In the genomic region with DNA sequence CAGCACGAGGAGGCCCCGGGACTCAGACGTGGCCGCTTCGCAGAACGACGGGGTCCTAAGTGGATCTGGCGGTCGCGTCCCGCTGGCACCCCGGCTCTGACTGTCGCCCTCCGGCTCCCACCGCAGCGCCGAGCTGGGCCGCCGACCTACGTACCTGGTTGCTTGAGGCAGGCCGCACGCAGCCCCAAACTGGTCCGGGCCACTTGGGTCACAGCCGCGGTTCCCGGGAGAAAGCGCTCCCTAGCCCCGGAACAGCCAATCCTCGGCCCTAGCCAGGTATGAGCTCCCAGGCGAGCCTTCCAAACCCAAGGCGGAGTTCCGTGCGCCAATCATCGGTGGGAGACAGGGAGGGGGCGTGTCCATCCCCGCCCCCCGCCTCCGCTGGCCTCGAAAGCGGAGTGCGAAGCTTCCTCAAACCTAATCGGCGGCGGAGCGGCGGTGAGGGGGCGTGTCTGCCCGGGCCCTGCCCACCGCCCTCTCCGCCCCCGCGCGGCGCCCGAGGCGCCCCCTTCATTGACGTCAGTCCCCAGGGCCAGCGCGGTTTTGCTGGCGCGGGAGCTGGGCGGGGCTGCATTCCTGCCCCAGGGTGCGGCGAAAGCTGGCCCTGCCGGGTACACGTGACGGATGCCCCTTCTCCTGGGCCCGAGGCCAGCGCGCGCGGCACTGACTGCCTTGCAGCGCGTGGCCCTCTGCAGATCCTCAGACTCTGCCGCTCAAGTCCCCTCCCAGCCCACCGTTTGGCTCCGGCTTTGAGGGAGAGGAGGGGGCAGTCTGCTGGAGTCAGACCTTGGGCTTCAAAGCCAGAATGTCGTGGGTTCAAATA, we compare ENCODE assay signal across 1 cellular context.
A peak's percentile ranks its signal among the peaks of the same experiment; 100 is the strongest.
TF ChIP-seq lines count a peak whose summit lies in the region.

A gene with protein sequence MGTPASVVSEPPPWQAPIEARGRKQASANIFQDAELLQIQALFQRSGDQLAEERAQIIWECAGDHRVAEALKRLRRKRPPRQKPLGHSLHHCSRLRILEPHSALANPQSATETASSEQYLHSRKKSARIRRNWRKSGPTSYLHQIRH (minus strand): TSS at position 280 of the 823 bp plus-strand sequence. CDS start 7,336 bp downstream, outside the sequence.

TF ChIP-seq in HEK293, 187 proteins besides CTCF, POLR2A, EP300 and RAD21 (continued from another document and continues in another):
- TF ChIP-seq, protein P1, sequence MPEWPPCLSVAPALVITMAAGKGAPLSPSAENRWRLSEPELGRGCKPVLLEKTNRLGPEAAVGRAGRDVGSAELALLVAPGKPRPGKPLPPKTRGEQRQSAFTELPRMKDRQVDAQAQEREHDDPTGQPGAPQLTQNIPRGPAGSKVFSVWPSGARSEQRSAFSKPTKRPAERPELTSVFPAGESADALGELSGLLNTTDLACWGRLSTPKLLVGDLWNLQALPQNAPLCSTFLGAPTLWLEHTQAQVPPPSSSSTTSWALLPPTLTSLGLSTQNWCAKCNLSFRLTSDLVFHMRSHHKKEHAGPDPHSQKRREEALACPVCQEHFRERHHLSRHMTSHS (tag by site-specific recombination; IDR thresholded peaks at IDR 0.05), result no peak
- TF ChIP-seq ZNF549 (tag by site-specific recombination; IDR thresholded peaks at IDR 0.05), result no peak
- TF ChIP-seq, protein P2, sequence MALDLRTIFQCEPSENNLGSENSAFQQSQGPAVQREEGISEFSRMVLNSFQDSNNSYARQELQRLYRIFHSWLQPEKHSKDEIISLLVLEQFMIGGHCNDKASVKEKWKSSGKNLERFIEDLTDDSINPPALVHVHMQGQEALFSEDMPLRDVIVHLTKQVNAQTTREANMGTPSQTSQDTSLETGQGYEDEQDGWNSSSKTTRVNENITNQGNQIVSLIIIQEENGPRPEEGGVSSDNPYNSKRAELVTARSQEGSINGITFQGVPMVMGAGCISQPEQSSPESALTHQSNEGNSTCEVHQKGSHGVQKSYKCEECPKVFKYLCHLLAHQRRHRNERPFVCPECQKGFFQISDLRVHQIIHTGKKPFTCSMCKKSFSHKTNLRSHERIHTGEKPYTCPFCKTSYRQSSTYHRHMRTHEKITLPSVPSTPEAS (tag by site-specific recombination; IDR thresholded peaks at IDR 0.05), result no peak
- peak; percentile 94 for TF ChIP-seq SP7 (tag by site-specific recombination; IDR thresholded peaks at IDR 0.05)
- peak; percentile 91 for TF ChIP-seq ZNF561 (tag by site-specific recombination; IDR thresholded peaks at IDR 0.05; ENCODE audit: borderline replicate concordance)
- TF ChIP-seq, protein P3, sequence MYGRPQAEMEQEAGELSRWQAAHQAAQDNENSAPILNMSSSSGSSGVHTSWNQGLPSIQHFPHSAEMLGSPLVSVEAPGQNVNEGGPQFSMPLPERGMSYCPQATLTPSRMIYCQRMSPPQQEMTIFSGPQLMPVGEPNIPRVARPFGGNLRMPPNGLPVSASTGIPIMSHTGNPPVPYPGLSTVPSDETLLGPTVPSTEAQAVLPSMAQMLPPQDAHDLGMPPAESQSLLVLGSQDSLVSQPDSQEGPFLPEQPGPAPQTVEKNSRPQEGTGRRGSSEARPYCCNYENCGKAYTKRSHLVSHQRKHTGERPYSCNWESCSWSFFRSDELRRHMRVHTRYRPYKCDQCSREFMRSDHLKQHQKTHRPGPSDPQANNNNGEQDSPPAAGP (tag by site-specific recombination; IDR thresholded peaks at IDR 0.05), result peak; percentile 97
- TF ChIP-seq GLIS2 (tag by site-specific recombination; IDR thresholded peaks at IDR 0.05), result peak; percentile 84
- TF ChIP-seq RBAK (tag by site-specific recombination; IDR thresholded peaks at IDR 0.05), result no peak
- no peak for TF ChIP-seq YY1 (tag by site-specific recombination; IDR thresholded peaks at IDR 0.05)
- no peak for TF ChIP-seq ZNF175 (tag by site-specific recombination; IDR thresholded peaks at IDR 0.05)
- no peak; the same call in 1 of the 2 replicates for TF ChIP-seq ZNF146 (tag by site-specific recombination; IDR thresholded peaks at IDR 0.05)
- TF ChIP-seq ZNF335 (tag by site-specific recombination; conservative IDR thresholded peaks at IDR 0.05), result peak; percentile 94
- TF ChIP-seq ZNF341 (tag by site-specific recombination; IDR thresholded peaks at IDR 0.05; ENCODE audit: low read depth), result peak; percentile 97
- peak; percentile 55 for TF ChIP-seq ZNF324 (tag by site-specific recombination; IDR thresholded peaks at IDR 0.05)
- peak; percentile 93 for TF ChIP-seq BCL11A (tag by site-specific recombination; IDR thresholded peaks at IDR 0.05; ENCODE audit: low read depth)
- TF ChIP-seq ZNF433 (tag by site-specific recombination; IDR thresholded peaks at IDR 0.05; ENCODE audit: low read depth), result no peak
- TF ChIP-seq, protein P4, sequence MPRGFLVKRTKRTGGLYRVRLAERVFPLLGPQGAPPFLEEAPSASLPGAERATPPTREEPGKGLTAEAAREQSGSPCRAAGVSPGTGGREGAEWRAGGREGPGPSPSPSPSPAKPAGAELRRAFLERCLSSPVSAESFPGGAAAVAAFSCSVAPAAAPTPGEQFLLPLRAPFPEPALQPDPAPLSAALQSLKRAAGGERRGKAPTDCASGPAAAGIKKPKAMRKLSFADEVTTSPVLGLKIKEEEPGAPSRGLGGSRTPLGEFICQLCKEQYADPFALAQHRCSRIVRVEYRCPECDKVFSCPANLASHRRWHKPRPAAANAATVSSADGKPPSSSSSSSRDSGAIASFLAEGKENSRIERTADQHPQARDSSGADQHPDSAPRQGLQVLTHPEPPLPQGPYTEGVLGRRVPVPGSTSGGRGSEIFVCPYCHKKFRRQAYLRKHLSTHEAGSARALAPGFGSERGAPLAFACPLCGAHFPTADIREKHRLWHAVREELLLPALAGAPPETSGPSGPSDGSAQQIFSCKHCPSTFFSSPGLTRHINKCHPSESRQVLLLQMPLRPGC (tag by site-specific recombination; IDR thresholded peaks at IDR 0.05), result peak; percentile 95
- peak; percentile 76 for TF ChIP-seq ZSCAN30 (tag by site-specific recombination; IDR thresholded peaks at IDR 0.05)
- peak; percentile 100 for TF ChIP-seq KLF10 (tag by site-specific recombination; IDR thresholded peaks at IDR 0.05)
- peak; percentile 99 for TF ChIP-seq ZBTB20 (tag by site-specific recombination; IDR thresholded peaks at IDR 0.05)
- TF ChIP-seq ZNF791 (tag by site-specific recombination; IDR thresholded peaks at IDR 0.05), result no peak
- TF ChIP-seq ZNF596 (tag by site-specific recombination; IDR thresholded peaks at IDR 0.05), result peak; percentile 57
- peak; percentile 64 for TF ChIP-seq ZNF2 (tag by site-specific recombination; IDR thresholded peaks at IDR 0.05)
- TF ChIP-seq, protein P5, sequence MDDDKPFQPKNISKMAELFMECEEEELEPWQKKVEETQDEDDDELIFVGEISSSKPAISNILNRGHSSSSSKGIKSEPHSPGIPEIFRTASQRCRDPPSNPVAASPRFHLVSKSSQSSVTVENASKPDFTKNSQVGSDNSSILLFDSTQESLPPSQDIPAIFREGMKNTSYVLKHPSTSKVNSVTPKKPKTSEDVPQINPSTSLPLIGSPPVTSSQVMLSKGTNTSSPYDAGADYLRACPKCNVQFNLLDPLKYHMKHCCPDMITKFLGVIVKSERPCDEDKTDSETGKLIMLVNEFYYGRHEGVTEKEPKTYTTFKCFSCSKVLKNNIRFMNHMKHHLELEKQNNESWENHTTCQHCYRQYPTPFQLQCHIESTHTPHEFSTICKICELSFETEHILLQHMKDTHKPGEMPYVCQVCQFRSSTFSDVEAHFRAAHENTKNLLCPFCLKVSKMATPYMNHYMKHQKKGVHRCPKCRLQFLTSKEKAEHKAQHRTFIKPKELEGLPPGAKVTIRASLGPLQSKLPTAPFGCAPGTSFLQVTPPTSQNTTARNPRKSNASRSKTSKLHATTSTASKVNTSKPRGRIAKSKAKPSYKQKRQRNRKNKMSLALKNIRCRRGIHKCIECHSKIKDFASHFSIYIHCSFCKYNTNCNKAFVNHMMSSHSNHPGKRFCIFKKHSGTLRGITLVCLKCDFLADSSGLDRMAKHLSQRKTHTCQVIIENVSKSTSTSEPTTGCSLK (tag by site-specific recombination; IDR thresholded peaks at IDR 0.05), result no peak
- no peak for TF ChIP-seq ZNF114 (tag by site-specific recombination; IDR thresholded peaks at IDR 0.05)
- no peak for TF ChIP-seq SCRT1 (tag by site-specific recombination; IDR thresholded peaks at IDR 0.05; ENCODE audit: borderline replicate concordance)
- TF ChIP-seq, protein P6, sequence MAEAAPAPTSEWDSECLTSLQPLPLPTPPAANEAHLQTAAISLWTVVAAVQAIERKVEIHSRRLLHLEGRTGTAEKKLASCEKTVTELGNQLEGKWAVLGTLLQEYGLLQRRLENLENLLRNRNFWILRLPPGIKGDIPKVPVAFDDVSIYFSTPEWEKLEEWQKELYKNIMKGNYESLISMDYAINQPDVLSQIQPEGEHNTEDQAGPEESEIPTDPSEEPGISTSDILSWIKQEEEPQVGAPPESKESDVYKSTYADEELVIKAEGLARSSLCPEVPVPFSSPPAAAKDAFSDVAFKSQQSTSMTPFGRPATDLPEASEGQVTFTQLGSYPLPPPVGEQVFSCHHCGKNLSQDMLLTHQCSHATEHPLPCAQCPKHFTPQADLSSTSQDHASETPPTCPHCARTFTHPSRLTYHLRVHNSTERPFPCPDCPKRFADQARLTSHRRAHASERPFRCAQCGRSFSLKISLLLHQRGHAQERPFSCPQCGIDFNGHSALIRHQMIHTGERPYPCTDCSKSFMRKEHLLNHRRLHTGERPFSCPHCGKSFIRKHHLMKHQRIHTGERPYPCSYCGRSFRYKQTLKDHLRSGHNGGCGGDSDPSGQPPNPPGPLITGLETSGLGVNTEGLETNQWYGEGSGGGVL (tag by site-specific recombination; IDR thresholded peaks at IDR 0.05), result peak; percentile 80
- TF ChIP-seq KLF7 (tag by site-specific recombination; IDR thresholded peaks at IDR 0.05; ENCODE audit: borderline replicate concordance), result peak; percentile 97
- TF ChIP-seq ZBTB7A (tag by site-specific recombination; IDR thresholded peaks at IDR 0.05; ENCODE audit: low read depth), result 0 out of 2 replicates have a peak, but pooled peaks have one; percentile 32
- peak; percentile 96 for TF ChIP-seq ZEB2 (tag by site-specific recombination; IDR thresholded peaks at IDR 0.05)
- peak; percentile 43; the same call in 1 of the 2 replicates for TF ChIP-seq FEZF1 (tag by site-specific recombination; IDR thresholded peaks at IDR 0.05)
- TF ChIP-seq, protein P7, sequence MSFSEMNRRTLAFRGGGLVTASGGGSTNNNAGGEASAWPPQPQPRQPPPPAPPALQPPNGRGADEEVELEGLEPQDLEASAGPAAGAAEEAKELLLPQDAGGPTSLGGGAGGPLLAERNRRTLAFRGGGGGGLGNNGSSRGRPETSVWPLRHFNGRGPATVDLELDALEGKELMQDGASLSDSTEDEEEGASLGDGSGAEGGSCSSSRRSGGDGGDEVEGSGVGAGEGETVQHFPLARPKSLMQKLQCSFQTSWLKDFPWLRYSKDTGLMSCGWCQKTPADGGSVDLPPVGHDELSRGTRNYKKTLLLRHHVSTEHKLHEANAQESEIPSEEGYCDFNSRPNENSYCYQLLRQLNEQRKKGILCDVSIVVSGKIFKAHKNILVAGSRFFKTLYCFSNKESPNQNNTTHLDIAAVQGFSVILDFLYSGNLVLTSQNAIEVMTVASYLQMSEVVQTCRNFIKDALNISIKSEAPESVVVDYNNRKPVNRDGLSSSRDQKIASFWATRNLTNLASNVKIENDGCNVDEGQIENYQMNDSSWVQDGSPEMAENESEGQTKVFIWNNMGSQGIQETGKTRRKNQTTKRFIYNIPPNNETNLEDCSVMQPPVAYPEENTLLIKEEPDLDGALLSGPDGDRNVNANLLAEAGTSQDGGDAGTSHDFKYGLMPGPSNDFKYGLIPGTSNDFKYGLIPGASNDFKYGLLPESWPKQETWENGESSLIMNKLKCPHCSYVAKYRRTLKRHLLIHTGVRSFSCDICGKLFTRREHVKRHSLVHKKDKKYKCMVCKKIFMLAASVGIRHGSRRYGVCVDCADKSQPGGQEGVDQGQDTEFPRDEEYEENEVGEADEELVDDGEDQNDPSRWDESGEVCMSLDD (tag by site-specific recombination; IDR thresholded peaks at IDR 0.05), result peak; percentile 66
- peak; percentile 96 for TF ChIP-seq ZBTB8A (tag by site-specific recombination; IDR thresholded peaks at IDR 0.05)
- TF ChIP-seq, protein P8, sequence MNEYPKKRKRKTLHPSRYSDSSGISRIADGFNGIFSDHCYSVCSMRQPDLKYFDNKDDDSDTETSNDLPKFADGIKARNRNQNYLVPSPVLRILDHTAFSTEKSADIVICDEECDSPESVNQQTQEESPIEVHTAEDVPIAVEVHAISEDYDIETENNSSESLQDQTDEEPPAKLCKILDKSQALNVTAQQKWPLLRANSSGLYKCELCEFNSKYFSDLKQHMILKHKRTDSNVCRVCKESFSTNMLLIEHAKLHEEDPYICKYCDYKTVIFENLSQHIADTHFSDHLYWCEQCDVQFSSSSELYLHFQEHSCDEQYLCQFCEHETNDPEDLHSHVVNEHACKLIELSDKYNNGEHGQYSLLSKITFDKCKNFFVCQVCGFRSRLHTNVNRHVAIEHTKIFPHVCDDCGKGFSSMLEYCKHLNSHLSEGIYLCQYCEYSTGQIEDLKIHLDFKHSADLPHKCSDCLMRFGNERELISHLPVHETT (tag by site-specific recombination; IDR thresholded peaks at IDR 0.05), result peak; percentile 48; the same call in 1 of the 2 replicates
- TF ChIP-seq ZNF747 (tag by site-specific recombination; IDR thresholded peaks at IDR 0.05), result no peak
- peak; percentile 76 for TF ChIP-seq ZNF24 (tag by site-specific recombination; IDR thresholded peaks at IDR 0.05)
- peak; percentile 97 for TF ChIP-seq EGR2 (tag by site-specific recombination; IDR thresholded peaks at IDR 0.05; ENCODE audit: low read depth)
- TF ChIP-seq KLF8 (tag by site-specific recombination; IDR thresholded peaks at IDR 0.05), result peak; percentile 100
- TF ChIP-seq ZNF571 (tag by site-specific recombination; IDR thresholded peaks at IDR 0.05), result no peak
- TF ChIP-seq, protein P9, sequence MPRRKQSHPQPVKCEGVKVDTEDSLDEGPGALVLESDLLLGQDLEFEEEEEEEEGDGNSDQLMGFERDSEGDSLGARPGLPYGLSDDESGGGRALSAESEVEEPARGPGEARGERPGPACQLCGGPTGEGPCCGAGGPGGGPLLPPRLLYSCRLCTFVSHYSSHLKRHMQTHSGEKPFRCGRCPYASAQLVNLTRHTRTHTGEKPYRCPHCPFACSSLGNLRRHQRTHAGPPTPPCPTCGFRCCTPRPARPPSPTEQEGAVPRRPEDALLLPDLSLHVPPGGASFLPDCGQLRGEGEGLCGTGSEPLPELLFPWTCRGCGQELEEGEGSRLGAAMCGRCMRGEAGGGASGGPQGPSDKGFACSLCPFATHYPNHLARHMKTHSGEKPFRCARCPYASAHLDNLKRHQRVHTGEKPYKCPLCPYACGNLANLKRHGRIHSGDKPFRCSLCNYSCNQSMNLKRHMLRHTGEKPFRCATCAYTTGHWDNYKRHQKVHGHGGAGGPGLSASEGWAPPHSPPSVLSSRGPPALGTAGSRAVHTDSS (tag by site-specific recombination; IDR thresholded peaks at IDR 0.05), result peak; percentile 23; the same call in 1 of the 2 replicates
- peak; percentile 87 for TF ChIP-seq ZBTB17 (tag by site-specific recombination; IDR thresholded peaks at IDR 0.05)
- TF ChIP-seq, protein P10, sequence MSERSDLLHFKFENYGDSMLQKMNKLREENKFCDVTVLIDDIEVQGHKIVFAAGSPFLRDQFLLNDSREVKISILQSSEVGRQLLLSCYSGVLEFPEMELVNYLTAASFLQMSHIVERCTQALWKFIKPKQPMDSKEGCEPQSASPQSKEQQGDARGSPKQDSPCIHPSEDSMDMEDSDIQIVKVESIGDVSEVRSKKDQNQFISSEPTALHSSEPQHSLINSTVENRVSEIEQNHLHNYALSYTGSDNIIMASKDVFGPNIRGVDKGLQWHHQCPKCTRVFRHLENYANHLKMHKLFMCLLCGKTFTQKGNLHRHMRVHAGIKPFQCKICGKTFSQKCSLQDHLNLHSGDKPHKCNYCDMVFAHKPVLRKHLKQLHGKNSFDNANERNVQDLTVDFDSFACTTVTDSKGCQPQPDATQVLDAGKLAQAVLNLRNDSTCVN (tag by site-specific recombination; optimal IDR thresholded peaks at IDR 0.05), result peak; percentile 97
- no peak for TF ChIP-seq YY2 (tag by site-specific recombination; IDR thresholded peaks at IDR 0.05)
